10 cellular contexts compared by ENCODE assay signal in genomic region chr4:145279122-145279960, GRCh38.
DNase-seq lines count a peak whose midpoint lies in the region; ATAC-seq, FAIRE-seq and TF ChIP-seq lines count a peak whose summit lies in the region.
"Had no signal": no experiment of that assay in that cellular context is flagged by ENCODE, and none has a peak within 500 bp of the region (broad histone marks: within the 10 kb centered on the region; RNA-seq: fewer than 3 reads in every experiment).

No MANE protein-coding gene starts in this region.

- no peak overlapping the region for H3K4me2 ChIP-seq in HepG2 (ENCODE audit: low read depth, low read length)

- H3K27me3 ChIP-seq in bronchial epithelial cell (ENCODE audit: control insufficient read depth, insufficient read depth, low read length) (no peaks in the 10 kb centered on the region), HepG2 (ENCODE audit: control insufficient read depth in 1 of 2, insufficient read depth in 2 of 2, low read length in 2 of 2) (peaks cover 0 to 3% of the 10 kb centered on the region in 2 experiments; a peak in 1 of 5 replicates), HAP-1 (ENCODE audit: low read depth) (no peaks in the 10 kb centered on the region)

- no peak overlapping the region for H3K4me3 ChIP-seq in AG09309 (ENCODE audit: control insufficient read depth, low read depth, low read length)
- H3K4me3 ChIP-seq in bronchial epithelial cell (ENCODE audit: low read depth, low read length): no peak overlapping the region
- no peak overlapping the region for H3K4me3 ChIP-seq in HepG2 (replicated peaks in 1 of 3; ENCODE audit: insufficient read depth in 1 of 3, low read depth in 2 of 3, low read length in 3 of 3)
- H3K4me3 ChIP-seq in HAP-1: no peak overlapping the region

- no peak overlapping the region for H3K27ac ChIP-seq in HepG2 (ENCODE audit: extremely low read length, insufficient read depth, low read length)

- H3K9me3 ChIP-seq in HepG2 (ENCODE audit: low read length) (no peaks in the 10 kb centered on the region), HAP-1 (no peaks in the 10 kb centered on the region)

- 29% methylated on average over 8 of the region's 8 CpGs for WGBS in HepG2 (ENCODE audit: low lambda C conversion rate)

- H2AFZ ChIP-seq in HepG2 (ENCODE audit: low read length): no peak overlapping the region

- TF ChIP-seq EP300 in HepG2 (IDR thresholded peaks at IDR 0.05; ENCODE audit: low read depth in 2 of 2, low read length in 2 of 2) (no peak), HepG2 (CRISPR knock-in tag; IDR thresholded peaks at IDR 0.05; ENCODE audit: borderline replicate concordance) (no peak)

- no peaks in the 10 kb centered on the region for H3K36me3 ChIP-seq in bronchial epithelial cell (ENCODE audit: control insufficient read depth, insufficient read depth, low read length)
- H3K36me3 ChIP-seq in HepG2 (replicated peaks in 1 of 2; ENCODE audit: control insufficient read depth in 1 of 2, insufficient read depth in 2 of 2, low read length in 2 of 2): no peaks in the 10 kb centered on the region
- H3K36me3 ChIP-seq in HAP-1 (replicated peaks): no peaks in the 10 kb centered on the region

- POLR2A ChIA-PET in HepG2 (lab: Yijun Ruan, JAX): no interaction called here

- no peak for TF ChIP-seq RAD21 in HepG2 (CRISPR knock-in tag; IDR thresholded peaks at IDR 0.05)

- in situ Hi-C loops in HepG2 (cut with HindIII; ENCODE audit: extremely low pct_ligation_motif_present, low pct_unique_long_range_greater_than_20kb): no loop called here
- in situ Hi-C loops in HAP-1 (cut with MboI; ENCODE audit: low sequenced_read_pairs): no loop called here

- CTCF ChIA-PET in HepG2 (lab: Yijun Ruan, JAX; ENCODE audit: low intra/inter-chr PET ratio, low total read pairs): no interaction called here

- TF ChIP-seq CTCF in AG09309 (IDR thresholded peaks at IDR 0.05; ENCODE audit: control insufficient read depth, insufficient read depth, low read depth, low read length, missing control alignments): no peak
- TF ChIP-seq CTCF in bronchial epithelial cell (IDR thresholded peaks at IDR 0.05; ENCODE audit: insufficient read depth, low read length, severe bottlenecking): no peak
- TF ChIP-seq CTCF in HepG2 (CRISPR knock-in tag; IDR thresholded peaks at IDR 0.05): no peak

- H3K4me1 ChIP-seq in HepG2 (ENCODE audit: insufficient read depth, low read length) (no peaks in the 10 kb centered on the region), HAP-1 (no peaks in the 10 kb centered on the region)

- no peaks in the 10 kb centered on the region for H3K79me2 ChIP-seq in HepG2 (ENCODE audit: insufficient read depth, low read length)

- no peak for TF ChIP-seq POLR2A in HepG2 (IDR thresholded peaks at IDR 0.05; ENCODE audit: insufficient read depth in 1 of 2, low read depth in 2 of 2, low read length in 2 of 2)

- intact Hi-C loops in HepG2 (cut with micrococcal nuclease; ENCODE audit: unreplicated experiment): no loop called here

- no peak for FAIRE-seq in bronchial epithelial cell (lab: Jason Lieb, UNC)
- FAIRE-seq in HepG2 (lab: Jason Lieb, UNC): no peak

- no peak for ATAC-seq in HepG2

- DNase-seq in AG09309 (ENCODE audit: low read depth) (peak; percentile 70), HS-5 (ENCODE audit: low read depth) (peak; percentile 37), bronchial epithelial cell (ENCODE audit: low read depth) (peak; percentile 94), kidney tubule cell (ENCODE audit: low spot score) (peak; percentile 82), iPS-NIHi7 (ENCODE audit: extremely low spot score) (no peak), HepG2 (ENCODE audit: low spot score) (no peak), HAP-1 (ENCODE audit: low spot score in 2 of 2) (no peak)
- no peak for DNase-seq in activated T-cell treated with anti-CD3 and anti-CD28 coated beads, Interleukin-2, amount 50 U/mL, for 1 hour
- DNase-seq: activated gamma-delta T cell, NCI-H345 had no signal

- H4K20me1 ChIP-seq in HepG2 (ENCODE audit: insufficient read depth, low read length): no peaks in the 10 kb centered on the region

- no peak overlapping the region for H3K9ac ChIP-seq in HepG2 (ENCODE audit: insufficient read depth, low read depth, low read length)

- BruUV-seq in HepG2 (replicated peaks; lab: Mats Ljungman, UMichigan): no TSS peak

TF ChIP-seq in HepG2, 621 proteins besides CTCF, POLR2A, EP300 and RAD21 (continues in another document):
- no peak for TF ChIP-seq ZNF280B (CRISPR knock-in tag; IDR thresholded peaks at IDR 0.05; ENCODE audit: borderline replicate concordance)
- no peak for TF ChIP-seq ZBTB26 (CRISPR knock-in tag; IDR thresholded peaks at IDR 0.05; ENCODE audit: borderline replicate concordance)
- TF ChIP-seq TBL1XR1 (IDR thresholded peaks at IDR 0.05; ENCODE audit: borderline replicate concordance, low read length, partially characterized antibody): no peak
- no peak for TF ChIP-seq RFXAP (CRISPR knock-in tag; IDR thresholded peaks at IDR 0.05; ENCODE audit: borderline replicate concordance)
- TF ChIP-seq REST (IDR thresholded peaks at IDR 0.05; ENCODE audit: borderline replicate concordance in 1 of 2, low read depth in 1 of 2, low read length in 2 of 2): no peak
- no peak for TF ChIP-seq ZNF503 (CRISPR knock-in tag; IDR thresholded peaks at IDR 0.05)
- no peak for TF ChIP-seq ZNF83 (CRISPR knock-in tag; IDR thresholded peaks at IDR 0.05; ENCODE audit: borderline replicate concordance)

Comparison
In these comparisons a context has a peak if more than half of its experiments do, and no peak if none do; other contexts are left out.
1. DNase-seq: peak in AG09309 (single experiment), HS-5 (single experiment), bronchial epithelial cell (single experiment) and kidney tubule cell (single experiment); none in activated T-cell treated with anti-CD3 and anti-CD28 coated beads, Interleukin-2, amount 50 U/mL, for 1 hour (single experiment), iPS-NIHi7 (single experiment), HepG2 (single experiment) and HAP-1 (0 of 2).